34 cellular contexts compared by ENCODE assay signal in the genomic region with DNA sequence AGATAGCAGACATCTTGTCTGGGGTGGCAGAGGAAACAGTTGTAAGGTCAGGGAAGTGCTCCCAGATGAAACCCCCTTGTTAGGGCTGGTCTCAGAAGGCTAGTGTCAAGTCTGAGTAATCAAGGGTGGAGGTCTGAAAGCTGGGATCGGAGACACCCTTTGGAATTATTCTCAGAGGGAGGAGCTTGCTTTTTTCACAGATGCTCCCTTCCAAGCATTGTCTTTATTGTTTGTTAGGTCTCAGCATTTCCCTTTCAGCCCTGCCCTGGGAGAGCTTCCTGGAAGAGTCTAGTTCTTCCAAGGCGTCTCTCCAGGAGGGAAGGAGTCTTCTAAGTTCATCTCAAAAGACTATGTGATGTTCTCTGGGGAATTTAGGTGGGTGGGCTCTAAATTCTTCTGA. TPM values are rescaled to one million over a fixed set of nuclear protein-coding genes. Genes with fewer than 3 reads are reported as not detected.
DNase-seq lines count a peak whose midpoint lies in the region; ATAC-seq and TF ChIP-seq lines count a peak whose summit lies in the region.
"Had no signal": no experiment of that assay in that cellular context is flagged by ENCODE, and none has a peak within 500 bp of the region (broad histone marks: within the 10 kb centered on the region; RNA-seq: fewer than 3 reads in every experiment).

No MANE protein-coding gene starts in this region.

- peak overlapping the region; percentile 89 for H3K14ac ChIP-seq in IMR-90 (replicated peaks; ENCODE audit: low read depth, low read length)

- H3K56ac ChIP-seq in IMR-90 (ENCODE audit: extremely low read depth, insufficient read depth, low read length) (no peak overlapping the region), mesendoderm (ENCODE audit: low read length) (no peak overlapping the region)

- no peak overlapping the region for H3K4me3 ChIP-seq in IMR-90 (ENCODE audit: insufficient read depth, low read depth, low read length)
- peak overlapping the region in 7 of 10 donors; percentile 18 to 63 (median 56) for H3K4me3 ChIP-seq in heart right ventricle
- H3K4me3 ChIP-seq in mesendoderm (ENCODE audit: low read length): no peak overlapping the region
- H3K4me3 ChIP-seq in upper lobe of left lung: peak overlapping the region in 1 of 4 donors; percentile 45
- H3K4me3 ChIP-seq: BLaER1, breast epithelium, SJCRH30, thoracic aorta had no signal

- peak overlapping the region; percentile 74 for H3K4ac ChIP-seq in IMR-90 (ENCODE audit: low read depth, low read length)
- H3K4ac ChIP-seq in mesendoderm (ENCODE audit: low read depth, low read length): no peak overlapping the region

- no peak for TF ChIP-seq CTCF in IMR-90 (conservative IDR thresholded peaks at IDR 0.05; ENCODE audit: low read depth, low read length)
- TF ChIP-seq CTCF in heart right ventricle (IDR thresholded peaks at IDR 0.05): no peak
- TF ChIP-seq CTCF in upper lobe of left lung (IDR thresholded peaks at IDR 0.05): no peak
- no peak for TF ChIP-seq CTCF in GM10266 (IDR thresholded peaks at IDR 0.05; ENCODE audit: control insufficient read depth, insufficient read depth, low read depth, missing control alignments)

- CTCF ChIA-PET in IMR-90 (lab: Yijun Ruan, JAX): no interaction called here

- TF ChIP-seq POLR2A in IMR-90 (IDR thresholded peaks at IDR 0.05; ENCODE audit: low read depth, low read length) (no peak), upper lobe of left lung (IDR thresholded peaks at IDR 0.05) (no peak)

- H2BK15ac ChIP-seq in IMR-90 (ENCODE audit: low read depth, low read length) (peak overlapping the region; percentile 92; the same call in 2 of the 3 replicates), mesendoderm (replicated peaks; ENCODE audit: low read depth) (no peak overlapping the region)

- H4K5ac ChIP-seq in IMR-90 (ENCODE audit: low read depth, low read length): peak overlapping the region; percentile 98
- no peak overlapping the region for H4K5ac ChIP-seq in mesendoderm (ENCODE audit: low read length)

- peaks cover under 1% of the 10 kb centered on the region; the same call in 1 of the 2 replicates for H3K9me1 ChIP-seq in IMR-90 (ENCODE audit: insufficient read depth, low read length)

- ATAC-seq in IMR-90 (ENCODE audit: low read depth): no peak
- ATAC-seq in heart right ventricle: peak; percentile 15 to 79 (median 71)
- ATAC-seq in upper lobe of left lung (ENCODE audit: low FRiP score in 2 of 2): peak in 1 of 2 donors; percentile 62
- ATAC-seq: activated T-helper 17 cell treated with anti-CD3 and anti-CD28 coated beads, Interleukin-2, amount 50 U/mL, for 72 hours; left lobe of liver had no signal

- H3K79me1 ChIP-seq in IMR-90 (ENCODE audit: low read depth in 1 of 2, low read length in 2 of 2): peaks cover 2 to 43% of the 10 kb centered on the region in 2 experiments
- H3K79me1 ChIP-seq in mesendoderm (ENCODE audit: low read length): peaks cover 1% of the 10 kb centered on the region

- no peak overlapping the region for H2AK9ac ChIP-seq in IMR-90 (replicated peaks; ENCODE audit: low read depth, low read length, poor library complexity)

- H3K23ac ChIP-seq in IMR-90 (ENCODE audit: low read depth, low read length) (peak overlapping the region; percentile 71; the same call in 1 of the 2 replicates), mesendoderm (ENCODE audit: low read length) (no peak overlapping the region)

- peak overlapping the region; percentile 83 for H3K27ac ChIP-seq in IMR-90 (ENCODE audit: insufficient read depth, low read length)
- peak overlapping the region; percentile 9 to 92 (median 76) for H3K27ac ChIP-seq in heart right ventricle
- peak overlapping the region; percentile 44 for H3K27ac ChIP-seq in mesendoderm (ENCODE audit: low read depth, low read length)
- H3K27ac ChIP-seq in upper lobe of left lung: peak overlapping the region; percentile 68 to 80 (median 74)
- H3K27ac ChIP-seq: BLaER1, KMS-11, SJCRH30, thoracic aorta had no signal

- BruUV-seq in IMR-90 (replicated peaks; lab: Mats Ljungman, UMichigan): no TSS peak

- H3K9me3 ChIP-seq in IMR-90 (ENCODE audit: control insufficient read depth, insufficient read depth, low read length) (no peaks in the 10 kb centered on the region), heart right ventricle (no peaks in the 10 kb centered on the region), upper lobe of left lung (no peaks in the 10 kb centered on the region)
- H3K9me3 ChIP-seq: BLaER1, breast epithelium, esophagus squamous epithelium, SJCRH30, thoracic aorta had no signal

- H2AFZ ChIP-seq in IMR-90 (replicated peaks; ENCODE audit: low read length, poor library complexity): no peak overlapping the region

- H3K9ac ChIP-seq in IMR-90 (ENCODE audit: low read depth, low read length): no peak overlapping the region
- H3K9ac ChIP-seq in mesendoderm (ENCODE audit: low read length): no peak overlapping the region
- H3K9ac ChIP-seq: BLaER1, KMS-11 had no signal

- peaks cover 6% of the 10 kb centered on the region; the same call in 1 of the 2 replicates for H3K36me3 ChIP-seq in IMR-90 (ENCODE audit: control insufficient read depth, insufficient read depth, low read length)
- no peaks in the 10 kb centered on the region for H3K36me3 ChIP-seq in heart right ventricle
- H3K36me3 ChIP-seq in mesendoderm (ENCODE audit: control insufficient read depth, insufficient read depth, low read length): no peaks in the 10 kb centered on the region
- no peaks in the 10 kb centered on the region for H3K36me3 ChIP-seq in upper lobe of left lung
- H3K36me3 ChIP-seq: BLaER1, breast epithelium, esophagus squamous epithelium, SJCRH30, thoracic aorta had no signal

- no peaks in the 10 kb centered on the region for H4K20me1 ChIP-seq in IMR-90 (ENCODE audit: insufficient read depth, low read length)
- H4K20me1 ChIP-seq: BLaER1 had no signal

- dilution Hi-C loops in IMR-90 (cut with HindIII; ENCODE audit: low sequenced_read_pairs, unreplicated experiment): no loop called here

- intact Hi-C loops in IMR-90 (cut with micrococcal nuclease): loop anchor here (10.0 kb wide), 1 partner anchor 167 kb away; a partner anchor contains a TSS
- intact Hi-C loops in heart right ventricle (cut with DNase I): loop anchor here in 1 of 10 donors (5.0 kb wide), 1 partner anchor 80 kb away; no protein-coding TSS in a partner anchor

- peak overlapping the region; percentile 90 for H3K18ac ChIP-seq in IMR-90 (ENCODE audit: low read depth, low read length)
- H3K18ac ChIP-seq in mesendoderm (ENCODE audit: low read length): no peak overlapping the region

- peak overlapping the region; percentile 96 for H2BK5ac ChIP-seq in IMR-90 (ENCODE audit: low read depth, low read length, poor library complexity, severe bottlenecking)
- H2BK5ac ChIP-seq in mesendoderm (ENCODE audit: low read length): no peak overlapping the region

- POLR2A ChIA-PET in IMR-90 (lab: Charles Lee; ENCODE audit: unreplicated experiment): interaction anchor here (0.5 to 1.3 kb wide), 3 partner anchors 23 to 75 kb away, joined by 3 to 13 read pairs (median 5); no protein-coding TSS in a partner anchor

- H3K4me2 ChIP-seq in IMR-90 (ENCODE audit: low read depth, low read length) (peak overlapping the region; percentile 49; the same call in 1 of the 2 replicates), mesendoderm (ENCODE audit: low read length) (no peak overlapping the region)
- H3K4me2 ChIP-seq: BLaER1, KMS-11 had no signal

- H3K4me1 ChIP-seq in IMR-90 (ENCODE audit: control insufficient read depth, insufficient read depth, low read length) (peaks cover 11% of the 10 kb centered on the region), heart right ventricle (peaks cover 0 to 35% (median 4%) of the 10 kb centered on the region in 9 donors), mesendoderm (ENCODE audit: control insufficient read depth, low read depth, low read length) (no peaks in the 10 kb centered on the region), upper lobe of left lung (peaks cover 0 to 6% (median 3%) of the 10 kb centered on the region in 4 donors)
- H3K4me1 ChIP-seq: BLaER1, breast epithelium, SJCRH30 had no signal

- no peaks in the 10 kb centered on the region for H3K27me3 ChIP-seq in IMR-90 (ENCODE audit: control insufficient read depth, insufficient read depth, low read length)
- H3K27me3 ChIP-seq in heart right ventricle: no peaks in the 10 kb centered on the region
- H3K27me3 ChIP-seq in mesendoderm (ENCODE audit: insufficient read depth, low read length, poor library complexity): no peaks in the 10 kb centered on the region
- no peaks in the 10 kb centered on the region for H3K27me3 ChIP-seq in upper lobe of left lung
- H3K27me3 ChIP-seq: BLaER1, breast epithelium, esophagus squamous epithelium, SJCRH30 had no signal

- peak in 1 of 4 donors; percentile 55 for TF ChIP-seq EP300 in upper lobe of left lung (IDR thresholded peaks at IDR 0.05)

- H2BK20ac ChIP-seq in IMR-90 (ENCODE audit: low read depth, low read length): peak overlapping the region; percentile 89

- no peaks in the 10 kb centered on the region for H3K79me2 ChIP-seq in mesendoderm (ENCODE audit: control insufficient read depth, insufficient read depth, low read length)

- no peak for TF ChIP-seq RAD21 in IMR-90 (IDR thresholded peaks at IDR 0.05; ENCODE audit: low read length)

- peak overlapping the region; percentile 86 for H4K91ac ChIP-seq in IMR-90 (ENCODE audit: insufficient read depth, low read depth, low read length)

- in situ Hi-C loops in IMR-90 (cut with MboI; ENCODE audit: low sequenced_read_pairs): no loop called here

- no CpG with 5 or more reads among the region's 2 CpGs for WGBS in IMR-90 (ENCODE audit: extremely low coverage in 2 of 2, insufficient read length in 1 of 2), 2 experiments
- WGBS in heart right ventricle, 2 donors: 55 to 69% methylated on average over 2 of the region's 2 CpGs
- no CpG with 5 or more reads among the region's 2 CpGs for WGBS in mesendoderm (ENCODE audit: extremely low coverage, insufficient coverage, low lambda C conversion rate)
- 57 to 83% methylated on average over 2 of the region's 2 CpGs for WGBS in upper lobe of left lung, 2 donors

- H4K8ac ChIP-seq in IMR-90 (ENCODE audit: low read depth in 2 of 2, low read length in 2 of 2) (peak overlapping the region; percentile 71 to 83; a peak in 2 of 4 replicates), mesendoderm (ENCODE audit: low read depth, low read length) (no peak overlapping the region)

- DNase-seq in IMR-90 (no peak), heart right ventricle (peak in 1 of 2 donors; percentile 18), mesendoderm (peak; percentile 64), upper lobe of left lung (no peak), GM10266 (ENCODE audit: extremely low spot score) (no peak), cerebellar nuclear complex (lab: John Stamatoyannopoulos, UW) (no peak), NCI-H1436 (lab: John Stamatoyannopoulos, UW) (no peak)
- DNase-seq: activated CD4-positive, alpha-beta T cell treated with anti-CD3 and anti-CD28 coated beads, Interleukin-2, amount 50 U/mL, for 4 hours; activated CD4-positive, CD25-positive, alpha-beta regulatory T cell; activated CD8-positive, alpha-beta memory T cell treated with anti-CD3 and anti-CD28 coated beads, Interleukin-2, amount 50 U/mL, for 4 hours; activated naive CD4-positive, alpha-beta T cell treated with anti-CD3 and anti-CD28 coated beads, Interleukin-2, amount 50 U/mL, for 16 hours; amygdala; DMS53; effector memory CD4-positive, alpha-beta T cell; esophagus squamous epithelium; foreskin melanocyte; H9; hypothalamus; immature natural killer cell; MM.1S; NCI-H1417 treated with DMSO at 0.1 percent for 48 hours; NCI-H2081 treated with DMSO at 0.1 percent for 48 hours; NCI-H345; NCI-H774; nephron progenitor cell; SJCRH30; stimulated activated naive CD4-positive, alpha-beta T cell treated with Interleukin-2 at 50 U/mL for 16 hours had no signal

- peak overlapping the region; percentile 93 for H2AK5ac ChIP-seq in IMR-90 (ENCODE audit: low read depth, low read length)
- H2AK5ac ChIP-seq in mesendoderm (ENCODE audit: low read length): no peak overlapping the region

- H2BK120ac ChIP-seq in IMR-90 (ENCODE audit: low read depth, low read length): peak overlapping the region; percentile 90
- no peak overlapping the region for H2BK120ac ChIP-seq in mesendoderm (ENCODE audit: low read depth, low read length)

RNA-seq across cellular contexts. Expression of a gene that starts 3.2 kb away (rescaled TPM):
- total RNA-seq in IMR-90 (2012; rRNA removed): 10.8 and 11.7 TPM in 2 replicates
- polyA plus RNA-seq in IMR-90 (2012; rRNA removed): 4.9 and 6.3 TPM in 2 replicates
- polyA plus RNA-seq in IMR-90 (2012; cell fraction: cytosol; rRNA removed): 2.4 TPM in 2 replicates
- polyA plus RNA-seq in IMR-90 (2012; cell fraction: nucleus; rRNA removed; ENCODE audit: low replicate concordance): 1.1 and 6.6 TPM in 2 replicates
- 10 to 100 TPM; 12.1 to 33.1 (median 17.7) TPM for total RNA-seq in heart right ventricle
- polyA plus RNA-seq in heart right ventricle: 10 to 100 TPM in 1 of 2 donors, 1 to 10 TPM in 1; 6.7 to 14.0 TPM
- 12.1 TPM for polyA plus RNA-seq in mesendoderm (2013, experiment 1 of 2)
- 13.3 TPM for polyA plus RNA-seq in mesendoderm (2013, experiment 2 of 2)
- 10 to 100 TPM; 13.6 to 46.7 (median 26.5) TPM for total RNA-seq in upper lobe of left lung
- total RNA-seq: activated T-helper 17 cell treated with anti-CD3 and anti-CD28 coated beads, Interleukin-2, amount 50 U/mL, for 72 hours; G401 had no signal
- polyA plus RNA-seq: immature natural killer cell had no signal

Comparison
In these comparisons a context has a peak if more than half of its experiments do, and no peak if none do; other contexts are left out.
1. H3K4me3 ChIP-seq: peak in heart right ventricle (7 of 10); none in IMR-90 (single experiment) and mesendoderm (single experiment).
2. Peak in every context shown above with its lines, with median percentiles within 50 percentile points of each other: H3K27ac ChIP-seq.